1 cellular context compared by ENCODE assay signal in the genomic region with DNA sequence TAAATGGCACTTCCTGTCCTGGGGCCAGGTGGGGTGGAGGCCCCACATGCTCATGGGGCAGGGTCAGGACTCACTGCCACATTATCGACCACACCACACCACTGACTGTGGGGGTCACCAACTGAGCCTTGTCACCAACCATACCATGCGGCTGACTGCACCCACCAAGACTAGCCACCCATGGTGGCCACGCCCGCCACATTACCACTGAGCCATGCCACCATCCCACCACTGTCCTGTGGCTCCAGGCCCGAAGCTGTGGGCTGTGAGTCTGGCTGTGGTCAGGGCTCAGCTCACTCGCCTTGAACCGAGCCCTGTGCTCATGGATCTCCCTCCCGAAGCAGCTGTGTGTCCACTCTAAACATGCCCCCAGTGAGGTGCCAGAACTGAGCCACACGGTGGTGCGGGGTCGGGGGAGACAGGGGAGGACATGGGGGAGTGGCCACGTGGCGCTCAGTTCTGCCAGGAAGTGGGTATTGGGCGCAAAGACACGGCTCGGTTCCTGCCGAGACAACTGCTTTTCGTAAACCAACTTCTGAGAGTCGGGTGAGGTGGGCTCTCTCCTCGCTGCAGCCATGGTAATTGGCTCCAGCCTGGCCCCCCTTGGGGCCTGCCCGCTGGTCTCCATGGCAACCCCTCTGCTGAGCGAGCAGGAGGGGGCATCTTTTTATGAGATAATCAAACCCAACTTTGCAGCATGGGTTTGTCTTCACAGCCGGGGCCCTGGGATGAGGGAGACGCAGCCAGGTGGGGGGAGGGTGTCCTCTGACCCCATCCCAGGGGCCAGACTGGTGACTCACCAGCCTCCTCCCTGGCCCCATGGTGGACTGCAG.
TF ChIP-seq lines count a peak whose summit lies in the region.

No MANE protein-coding gene starts in this region.

TF ChIP-seq in K562, 482 proteins besides CTCF, POLR2A, EP300 and RAD21 (continued from another document and continues in another):
- TF ChIP-seq THAP7 (CRISPR knock-in tag; IDR thresholded peaks at IDR 0.05) (0 out of 2 replicates have a peak, but pooled peaks have one; percentile 42), FOXJ3 (CRISPR knock-in tag; IDR thresholded peaks at IDR 0.05) (no peak), ZC3H4 (CRISPR knock-in tag; IDR thresholded peaks at IDR 0.05; ENCODE audit: borderline replicate concordance) (no peak), GTF2E2 (tag; IDR thresholded peaks at IDR 0.05) (no peak), E2F1 (CRISPR knock-in tag; IDR thresholded peaks at IDR 0.05) (no peak), RBBP5 (IDR thresholded peaks at IDR 0.05; ENCODE audit: borderline replicate concordance, insufficient read depth, low read length, poor library complexity, severe bottlenecking) (peak; percentile 65), NRF1 (conservative IDR thresholded peaks at IDR 0.05 in 1 of 2, IDR thresholded peaks at IDR 0.05 in 1 of 2) (no peak), FOXA3 (CRISPR knock-in tag; conservative IDR thresholded peaks at IDR 0.05 in 1 of 2, IDR thresholded peaks at IDR 0.05 in 1 of 2) (no peak), GABPB2 (CRISPR knock-in tag; conservative IDR thresholded peaks at IDR 0.05) (0 out of 2 replicates have a peak, but pooled peaks have one; percentile 71), ZNF699 (CRISPR knock-in tag; IDR thresholded peaks at IDR 0.05; ENCODE audit: insufficient replicate concordance) (no peak), NR4A1 (CRISPR knock-in tag; IDR thresholded peaks at IDR 0.05) (no peak), NR4A1 (tag; IDR thresholded peaks at IDR 0.05) (no peak), ZNF583 (CRISPR knock-in tag; IDR thresholded peaks at IDR 0.05) (no peak), WHSC1 (IDR thresholded peaks at IDR 0.05; ENCODE audit: low read length) (no peak), POLR2B (IDR thresholded peaks at IDR 0.05; ENCODE audit: low read depth, partially characterized antibody) (no peak), ARID2 (IDR thresholded peaks at IDR 0.05) (no peak), FOSL1 (tag; conservative IDR thresholded peaks at IDR 0.05) (no peak), E2F3 (CRISPR knock-in tag; IDR thresholded peaks at IDR 0.05) (0 out of 2 replicates have a peak, but pooled peaks have one; percentile 34), ATF4 (CRISPR knock-in tag; IDR thresholded peaks at IDR 0.05) (no peak), ZNF584 (CRISPR knock-in tag; IDR thresholded peaks at IDR 0.05; ENCODE audit: low read depth) (no peak), SNAPC5 (CRISPR knock-in tag; IDR thresholded peaks at IDR 0.05) (no peak), CHD7 (IDR thresholded peaks at IDR 0.05; ENCODE audit: low read depth, low read length) (peak; percentile 55), MYNN (IDR thresholded peaks at IDR 0.05) (no peak), MYNN (CRISPR knock-in tag; IDR thresholded peaks at IDR 0.05) (no peak), ZNF436 (CRISPR knock-in tag; IDR thresholded peaks at IDR 0.05) (no peak), LEF1 (IDR thresholded peaks at IDR 0.05) (no peak), PRMT5 (CRISPR knock-in tag; IDR thresholded peaks at IDR 0.05) (no peak), NR3C1 (CRISPR knock-in tag; IDR thresholded peaks at IDR 0.05) (no peak), GATAD2A (IDR thresholded peaks at IDR 0.05) (no peak), PCBP2 (IDR thresholded peaks at IDR 0.05; ENCODE audit: low read depth, low read length, poor library complexity, severe bottlenecking) (no peak), KDM5B (IDR thresholded peaks at IDR 0.05; ENCODE audit: insufficient replicate concordance, low read depth, low read length) (peak; percentile 4), MAZ (CRISPR knock-in tag; conservative IDR thresholded peaks at IDR 0.05 in 1 of 2, IDR thresholded peaks at IDR 0.05 in 1 of 2) (0 out of 4 replicates have a peak, but pooled peaks of 1 of the 2 experiments have one; percentile 8), ZBTB9 (CRISPR knock-in tag; IDR thresholded peaks at IDR 0.05) (peak; percentile 92)
- TF ChIP-seq, protein P1, sequence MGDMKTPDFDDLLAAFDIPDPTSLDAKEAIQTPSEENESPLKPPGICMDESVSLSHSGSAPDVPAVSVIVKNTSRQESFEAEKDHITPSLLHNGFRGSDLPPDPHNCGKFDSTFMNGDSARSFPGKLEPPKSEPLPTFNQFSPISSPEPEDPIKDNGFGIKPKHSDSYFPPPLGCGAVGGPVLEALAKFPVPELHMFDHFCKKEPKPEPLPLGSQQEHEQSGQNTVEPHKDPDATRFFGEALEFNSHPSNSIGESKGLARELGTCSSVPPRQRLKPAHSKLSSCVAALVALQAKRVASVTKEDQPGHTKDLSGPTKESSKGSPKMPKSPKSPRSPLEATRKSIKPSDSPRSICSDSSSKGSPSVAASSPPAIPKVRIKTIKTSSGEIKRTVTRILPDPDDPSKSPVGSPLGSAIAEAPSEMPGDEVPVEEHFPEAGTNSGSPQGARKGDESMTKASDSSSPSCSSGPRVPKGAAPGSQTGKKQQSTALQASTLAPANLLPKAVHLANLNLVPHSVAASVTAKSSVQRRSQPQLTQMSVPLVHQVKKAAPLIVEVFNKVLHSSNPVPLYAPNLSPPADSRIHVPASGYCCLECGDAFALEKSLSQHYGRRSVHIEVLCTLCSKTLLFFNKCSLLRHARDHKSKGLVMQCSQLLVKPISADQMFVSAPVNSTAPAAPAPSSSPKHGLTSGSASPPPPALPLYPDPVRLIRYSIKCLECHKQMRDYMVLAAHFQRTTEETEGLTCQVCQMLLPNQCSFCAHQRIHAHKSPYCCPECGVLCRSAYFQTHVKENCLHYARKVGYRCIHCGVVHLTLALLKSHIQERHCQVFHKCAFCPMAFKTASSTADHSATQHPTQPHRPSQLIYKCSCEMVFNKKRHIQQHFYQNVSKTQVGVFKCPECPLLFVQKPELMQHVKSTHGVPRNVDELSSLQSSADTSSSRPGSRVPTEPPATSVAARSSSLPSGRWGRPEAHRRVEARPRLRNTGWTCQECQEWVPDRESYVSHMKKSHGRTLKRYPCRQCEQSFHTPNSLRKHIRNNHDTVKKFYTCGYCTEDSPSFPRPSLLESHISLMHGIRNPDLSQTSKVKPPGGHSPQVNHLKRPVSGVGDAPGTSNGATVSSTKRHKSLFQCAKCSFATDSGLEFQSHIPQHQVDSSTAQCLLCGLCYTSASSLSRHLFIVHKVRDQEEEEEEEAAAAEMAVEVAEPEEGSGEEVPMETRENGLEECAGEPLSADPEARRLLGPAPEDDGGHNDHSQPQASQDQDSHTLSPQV (IDR thresholded peaks at IDR 0.05): no peak
- TF ChIP-seq, protein P2, sequence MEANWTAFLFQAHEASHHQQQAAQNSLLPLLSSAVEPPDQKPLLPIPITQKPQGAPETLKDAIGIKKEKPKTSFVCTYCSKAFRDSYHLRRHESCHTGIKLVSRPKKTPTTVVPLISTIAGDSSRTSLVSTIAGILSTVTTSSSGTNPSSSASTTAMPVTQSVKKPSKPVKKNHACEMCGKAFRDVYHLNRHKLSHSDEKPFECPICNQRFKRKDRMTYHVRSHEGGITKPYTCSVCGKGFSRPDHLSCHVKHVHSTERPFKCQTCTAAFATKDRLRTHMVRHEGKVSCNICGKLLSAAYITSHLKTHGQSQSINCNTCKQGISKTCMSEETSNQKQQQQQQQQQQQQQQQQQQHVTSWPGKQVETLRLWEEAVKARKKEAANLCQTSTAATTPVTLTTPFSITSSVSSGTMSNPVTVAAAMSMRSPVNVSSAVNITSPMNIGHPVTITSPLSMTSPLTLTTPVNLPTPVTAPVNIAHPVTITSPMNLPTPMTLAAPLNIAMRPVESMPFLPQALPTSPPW (CRISPR knock-in tag; IDR thresholded peaks at IDR 0.05): peak; percentile 36; the same call in 1 of the 2 replicates
